Comparison of ENCODE assay signal across 12 cellular contexts in the genomic region with DNA sequence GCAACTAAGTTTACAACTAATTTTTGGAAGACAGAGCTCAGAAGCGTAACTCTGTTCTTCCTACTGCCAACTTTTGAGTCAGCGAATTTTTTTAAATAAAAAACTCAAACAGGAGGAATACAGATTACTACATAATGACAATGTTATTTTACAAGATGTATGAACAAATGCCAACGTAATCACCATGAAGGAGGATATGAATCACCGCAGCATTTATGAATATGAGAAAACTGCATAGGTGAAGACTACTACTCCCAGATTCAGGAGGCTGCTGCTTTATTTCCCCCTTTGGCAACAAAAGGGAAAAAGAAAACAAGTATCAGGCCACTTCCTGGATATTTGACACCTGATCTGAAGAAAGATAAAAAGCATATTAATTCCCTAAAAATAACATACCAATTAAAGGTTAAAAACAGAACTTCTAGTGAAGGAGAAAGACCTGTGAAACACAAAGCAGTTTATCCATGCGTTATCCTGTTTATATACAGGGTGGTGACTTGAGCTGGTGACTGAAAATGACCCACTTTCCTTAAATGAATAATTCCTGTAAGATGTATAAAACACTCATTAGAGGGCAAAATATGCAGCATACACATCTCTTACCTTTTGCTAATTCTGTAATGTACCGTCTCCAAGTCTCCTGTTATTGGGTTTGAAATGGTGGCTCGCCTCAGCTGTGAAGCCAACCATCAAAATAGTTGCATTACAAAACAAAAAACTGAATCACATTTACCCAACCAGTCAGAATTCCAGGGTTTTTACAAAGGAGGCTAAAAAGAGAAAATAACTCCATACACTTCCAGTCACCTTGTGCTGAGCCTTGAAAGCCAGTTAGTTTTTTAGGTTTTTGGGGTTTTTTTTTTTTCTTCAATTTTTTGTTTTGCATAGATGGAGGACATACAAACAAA. TPM values are rescaled to one million over a fixed set of nuclear protein-coding genes. Genes with fewer than 3 reads are reported as not detected.
DNase-seq lines count a peak whose midpoint lies in the region; ATAC-seq and TF ChIP-seq lines count a peak whose summit lies in the region.
"Had no signal": no experiment of that assay in that cellular context is flagged by ENCODE, and none has a peak within 500 bp of the region (broad histone marks: within the 10 kb centered on the region; RNA-seq: fewer than 3 reads in every experiment).

No MANE protein-coding gene starts in this region.

- no peaks in the 10 kb centered on the region for H3K9me3 Mint-ChIP-seq in endothelial cell (ENCODE audit: unreplicated experiment)
- H3K9me3 Mint-ChIP-seq: dendritic cell treated with granulocyte-macrophage colony-stimulating factor and Interleukin-4, amounts not matched to agents 40 ng/mL and 50 ng/mL, for 4 days had no signal

- H3K79me2 ChIP-seq in ACC112 (ENCODE audit: control insufficient read depth, insufficient read depth, low read length, unreplicated experiment) (peaks cover 14% of the 10 kb centered on the region), Loucy (ENCODE audit: insufficient read depth, low read length) (no peaks in the 10 kb centered on the region)

- ATAC-seq in activated CD4-positive, CD25-positive, alpha-beta regulatory T cell treated with anti-CD3 and anti-CD28 coated beads, Interleukin-2, amount 50 U/mL, for 24 hours: no peak
- ATAC-seq in HG02588 (IDR thresholded peaks at IDR 0.05; ENCODE audit: unreplicated experiment) (no peak), HG02798 (IDR thresholded peaks at IDR 0.05; ENCODE audit: poor library complexity, unreplicated experiment) (no peak)

- H3K4me3 ChIP-seq in ACC112 (ENCODE audit: low read depth, low read length): peak overlapping the region; percentile 22; the same call in 1 of the 2 replicates
- no peak overlapping the region for H3K4me3 ChIP-seq in Loucy (ENCODE audit: low read length, poor library complexity, severe bottlenecking)

- peak overlapping the region; percentile 76 for H3K27ac Mint-ChIP-seq in endothelial cell (ENCODE audit: unreplicated experiment)
- H3K27ac Mint-ChIP-seq: dendritic cell treated with granulocyte-macrophage colony-stimulating factor and Interleukin-4, amounts not matched to agents 40 ng/mL and 50 ng/mL, for 4 days had no signal

- no peak overlapping the region for H3K4me3 Mint-ChIP-seq in endothelial cell (ENCODE audit: unreplicated experiment)
- H3K4me3 Mint-ChIP-seq: dendritic cell treated with granulocyte-macrophage colony-stimulating factor and Interleukin-4, amounts not matched to agents 40 ng/mL and 50 ng/mL, for 4 days had no signal

- peak overlapping the region; percentile 8 for H3K4me2 ChIP-seq in Loucy (ENCODE audit: low read depth, low read length, poor library complexity, severe bottlenecking)
- H3K4me2 ChIP-seq: KMS-11 had no signal

- peak overlapping the region; percentile 93 for H3K27ac ChIP-seq in ACC112 (ENCODE audit: low read depth, low read length)
- H3K27ac ChIP-seq: KMS-11 had no signal

- no peak overlapping the region for H3K9ac ChIP-seq in Loucy (ENCODE audit: low read depth, low read length, poor library complexity, severe bottlenecking)
- H3K9ac ChIP-seq: KMS-11 had no signal

- peaks cover 22% of the 10 kb centered on the region for H3K36me3 ChIP-seq in ACC112 (ENCODE audit: insufficient read depth, low read length)
- H3K36me3 ChIP-seq in Loucy (ENCODE audit: insufficient read depth, low read length): peaks cover 74% of the 10 kb centered on the region; the same call in 1 of the 2 replicates

- H3K4me1 Mint-ChIP-seq in endothelial cell (ENCODE audit: unreplicated experiment): peaks cover 20% of the 10 kb centered on the region

- no peak for DNase-seq in endothelial cell (ENCODE audit: low spot score)
- DNase-seq in myocyte (ENCODE audit: low read depth): peak; percentile 43
- DNase-seq in foreskin melanocyte: no peak
- DNase-seq: DMS153, posterior cingulate gyrus had no signal

- TF ChIP-seq CTCF in Loucy (conservative IDR thresholded peaks at IDR 0.05; ENCODE audit: low read length) (no peak), endothelial cell (IDR thresholded peaks at IDR 0.05; ENCODE audit: unreplicated experiment) (no peak)

- no peaks in the 10 kb centered on the region for H3K9me3 ChIP-seq in Loucy (ENCODE audit: insufficient read depth, low read depth, low read length)

- H3K4me1 ChIP-seq in ACC112 (ENCODE audit: control insufficient read depth, insufficient read depth, low read length, unreplicated experiment) (peaks cover 31% of the 10 kb centered on the region), Loucy (ENCODE audit: insufficient read depth, low read length, poor library complexity, severe bottlenecking) (peaks cover 10% of the 10 kb centered on the region)

- no peaks in the 10 kb centered on the region for H3K9me2 ChIP-seq in Loucy (replicated peaks; ENCODE audit: low read depth, low read length)

- no peaks in the 10 kb centered on the region for H4K20me1 ChIP-seq in Loucy (ENCODE audit: insufficient read depth, low read length, poor library complexity, severe bottlenecking)

- no peaks in the 10 kb centered on the region for H3F3A ChIP-seq in Loucy (ENCODE audit: low read depth)

- no peaks in the 10 kb centered on the region for H3K27me3 Mint-ChIP-seq in endothelial cell (ENCODE audit: unreplicated experiment)
- H3K27me3 Mint-ChIP-seq: dendritic cell treated with granulocyte-macrophage colony-stimulating factor and Interleukin-4, amounts not matched to agents 40 ng/mL and 50 ng/mL, for 4 days had no signal

- H3K27me3 ChIP-seq in ACC112 (ENCODE audit: insufficient read depth, low read length) (no peaks in the 10 kb centered on the region), Loucy (ENCODE audit: insufficient read depth, low read length, poor library complexity, severe bottlenecking) (no peaks in the 10 kb centered on the region)

- no peaks in the 10 kb centered on the region for H3K36me3 Mint-ChIP-seq in endothelial cell (ENCODE audit: low read depth, unreplicated experiment)

- H2AFZ ChIP-seq in ACC112 (ENCODE audit: low read length, unreplicated experiment) (no peak overlapping the region), Loucy (ENCODE audit: low read length) (no peak overlapping the region)

RNA-seq across cellular contexts. Expression of gene P4HA1, which starts 52.0 kb away (rescaled TPM):
- total RNA-seq in endothelial cell (ENCODE audit: unreplicated experiment): 20.4 TPM
- 134 and 179 TPM in 2 replicates for total RNA-seq in myocyte
- 125 TPM for polyA plus RNA-seq in myocyte (2012)
